1 cellular context compared by ENCODE assay signal in the genomic region with DNA sequence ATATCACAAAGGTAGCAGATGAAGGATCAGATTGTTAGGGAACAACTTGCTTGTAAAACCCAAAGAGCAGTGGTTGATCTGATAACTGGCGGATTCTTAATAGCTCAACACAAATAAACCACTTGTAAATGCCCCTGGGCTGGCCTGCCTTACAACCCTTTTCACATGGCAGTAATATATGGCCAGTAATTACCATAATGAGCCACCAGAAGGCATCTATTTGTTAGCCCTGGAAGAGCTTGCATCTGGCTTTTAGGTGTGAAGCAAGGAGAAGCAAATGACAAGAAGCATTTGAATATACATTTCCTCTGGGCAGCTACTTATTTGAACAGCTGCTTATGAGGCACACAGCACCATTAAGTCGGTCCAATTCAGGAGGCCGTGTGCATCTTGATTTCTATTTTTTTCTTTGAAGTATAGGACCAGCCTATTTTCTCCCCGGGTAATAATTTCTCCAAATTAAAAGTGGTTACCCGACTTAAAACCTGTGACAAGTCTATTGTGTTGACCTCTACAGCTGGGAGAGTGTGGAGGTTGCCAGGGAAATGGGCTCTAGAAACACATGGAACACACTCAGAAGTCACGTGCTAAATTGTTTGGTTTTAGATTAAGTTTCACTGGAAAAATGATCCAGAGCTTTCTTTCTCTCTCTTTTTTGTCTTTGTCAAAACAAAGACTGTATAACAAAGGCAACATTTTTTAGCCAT.
TF ChIP-seq lines count a peak whose summit lies in the region.

No MANE protein-coding gene starts in this region.

TF ChIP-seq in HCT116, 20 proteins besides CTCF, POLR2A, EP300 and RAD21 (continued from another document):
- TF ChIP-seq, protein P1, sequence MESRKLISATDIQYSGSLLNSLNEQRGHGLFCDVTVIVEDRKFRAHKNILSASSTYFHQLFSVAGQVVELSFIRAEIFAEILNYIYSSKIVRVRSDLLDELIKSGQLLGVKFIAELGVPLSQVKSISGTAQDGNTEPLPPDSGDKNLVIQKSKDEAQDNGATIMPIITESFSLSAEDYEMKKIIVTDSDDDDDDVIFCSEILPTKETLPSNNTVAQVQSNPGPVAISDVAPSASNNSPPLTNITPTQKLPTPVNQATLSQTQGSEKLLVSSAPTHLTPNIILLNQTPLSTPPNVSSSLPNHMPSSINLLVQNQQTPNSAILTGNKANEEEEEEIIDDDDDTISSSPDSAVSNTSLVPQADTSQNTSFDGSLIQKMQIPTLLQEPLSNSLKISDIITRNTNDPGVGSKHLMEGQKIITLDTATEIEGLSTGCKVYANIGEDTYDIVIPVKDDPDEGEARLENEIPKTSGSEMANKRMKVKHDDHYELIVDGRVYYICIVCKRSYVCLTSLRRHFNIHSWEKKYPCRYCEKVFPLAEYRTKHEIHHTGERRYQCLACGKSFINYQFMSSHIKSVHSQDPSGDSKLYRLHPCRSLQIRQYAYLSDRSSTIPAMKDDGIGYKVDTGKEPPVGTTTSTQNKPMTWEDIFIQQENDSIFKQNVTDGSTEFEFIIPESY (IDR thresholded peaks at IDR 0.05; ENCODE audit: extremely low read depth, insufficient replicate concordance, low read length), result no peak
- no peak for TF ChIP-seq ELF1 (IDR thresholded peaks at IDR 0.05; ENCODE audit: borderline replicate concordance, low read depth)
- no peak for TF ChIP-seq ZNF274 (IDR thresholded peaks at IDR 0.05; ENCODE audit: low read depth, low read length)
- TF ChIP-seq ZFX (IDR thresholded peaks at IDR 0.05), result no peak
- TF ChIP-seq FOSL1 (IDR thresholded peaks at IDR 0.05; ENCODE audit: low read depth), result no peak
- TF ChIP-seq SP1 (IDR thresholded peaks at IDR 0.05; ENCODE audit: low read depth), result no peak
- TF ChIP-seq SRF (IDR thresholded peaks at IDR 0.05; ENCODE audit: low read depth), result no peak
- no peak for TF ChIP-seq TCF7L2 (IDR thresholded peaks at IDR 0.05; ENCODE audit: borderline replicate concordance, extremely low read depth, insufficient read depth, insufficient read length)
- TF ChIP-seq CEBPB (IDR thresholded peaks at IDR 0.05; ENCODE audit: low read depth), result no peak
- TF ChIP-seq, protein P2, sequence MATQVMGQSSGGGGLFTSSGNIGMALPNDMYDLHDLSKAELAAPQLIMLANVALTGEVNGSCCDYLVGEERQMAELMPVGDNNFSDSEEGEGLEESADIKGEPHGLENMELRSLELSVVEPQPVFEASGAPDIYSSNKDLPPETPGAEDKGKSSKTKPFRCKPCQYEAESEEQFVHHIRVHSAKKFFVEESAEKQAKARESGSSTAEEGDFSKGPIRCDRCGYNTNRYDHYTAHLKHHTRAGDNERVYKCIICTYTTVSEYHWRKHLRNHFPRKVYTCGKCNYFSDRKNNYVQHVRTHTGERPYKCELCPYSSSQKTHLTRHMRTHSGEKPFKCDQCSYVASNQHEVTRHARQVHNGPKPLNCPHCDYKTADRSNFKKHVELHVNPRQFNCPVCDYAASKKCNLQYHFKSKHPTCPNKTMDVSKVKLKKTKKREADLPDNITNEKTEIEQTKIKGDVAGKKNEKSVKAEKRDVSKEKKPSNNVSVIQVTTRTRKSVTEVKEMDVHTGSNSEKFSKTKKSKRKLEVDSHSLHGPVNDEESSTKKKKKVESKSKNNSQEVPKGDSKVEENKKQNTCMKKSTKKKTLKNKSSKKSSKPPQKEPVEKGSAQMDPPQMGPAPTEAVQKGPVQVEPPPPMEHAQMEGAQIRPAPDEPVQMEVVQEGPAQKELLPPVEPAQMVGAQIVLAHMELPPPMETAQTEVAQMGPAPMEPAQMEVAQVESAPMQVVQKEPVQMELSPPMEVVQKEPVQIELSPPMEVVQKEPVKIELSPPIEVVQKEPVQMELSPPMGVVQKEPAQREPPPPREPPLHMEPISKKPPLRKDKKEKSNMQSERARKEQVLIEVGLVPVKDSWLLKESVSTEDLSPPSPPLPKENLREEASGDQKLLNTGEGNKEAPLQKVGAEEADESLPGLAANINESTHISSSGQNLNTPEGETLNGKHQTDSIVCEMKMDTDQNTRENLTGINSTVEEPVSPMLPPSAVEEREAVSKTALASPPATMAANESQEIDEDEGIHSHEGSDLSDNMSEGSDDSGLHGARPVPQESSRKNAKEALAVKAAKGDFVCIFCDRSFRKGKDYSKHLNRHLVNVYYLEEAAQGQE (IDR thresholded peaks at IDR 0.05; ENCODE audit: low read depth), result no peak
- no peak for TF ChIP-seq YY1 (IDR thresholded peaks at IDR 0.05; ENCODE audit: extremely low read depth, insufficient replicate concordance, low read depth, low read length)
- no peak for TF ChIP-seq JUND (IDR thresholded peaks at IDR 0.05)
TF ChIP-seq in HCT116: peak in this region for 0.
